In genomic region chr19:49658566-49659442, GRCh38 we compare ENCODE assay signal across 5 cellular contexts.
"Had no signal": no experiment of that assay in that cellular context is flagged by ENCODE, and none has a peak within 500 bp of the region (broad histone marks: within the 10 kb centered on the region; RNA-seq: fewer than 3 reads in every experiment).

No MANE protein-coding gene starts in this region.

- DNase-seq: activated gamma-delta T cell; activated T-cell treated with anti-CD3 and anti-CD28 coated beads, Interleukin-2, amount 50 U/mL, for 1 hour; small intestine had no signal

- H3K4me3 Mint-ChIP-seq: mesothelial cell of epicardium; T-helper 1 cell treated with Interleukin-12 subunit alpha and Interleukin-12 subunit beta and Interleukin-4 antibody, amounts not matched to agents 30 μg/mL and 1 μg/mL, for 36 hours had no signal

- H3K9me3 Mint-ChIP-seq: mesothelial cell of epicardium; T-helper 1 cell treated with Interleukin-12 subunit alpha and Interleukin-12 subunit beta and Interleukin-4 antibody, amounts not matched to agents 30 μg/mL and 1 μg/mL, for 36 hours had no signal

- H3K27ac Mint-ChIP-seq: mesothelial cell of epicardium; T-helper 1 cell treated with Interleukin-12 subunit alpha and Interleukin-12 subunit beta and Interleukin-4 antibody, amounts not matched to agents 30 μg/mL and 1 μg/mL, for 36 hours had no signal
